In the genomic region with DNA sequence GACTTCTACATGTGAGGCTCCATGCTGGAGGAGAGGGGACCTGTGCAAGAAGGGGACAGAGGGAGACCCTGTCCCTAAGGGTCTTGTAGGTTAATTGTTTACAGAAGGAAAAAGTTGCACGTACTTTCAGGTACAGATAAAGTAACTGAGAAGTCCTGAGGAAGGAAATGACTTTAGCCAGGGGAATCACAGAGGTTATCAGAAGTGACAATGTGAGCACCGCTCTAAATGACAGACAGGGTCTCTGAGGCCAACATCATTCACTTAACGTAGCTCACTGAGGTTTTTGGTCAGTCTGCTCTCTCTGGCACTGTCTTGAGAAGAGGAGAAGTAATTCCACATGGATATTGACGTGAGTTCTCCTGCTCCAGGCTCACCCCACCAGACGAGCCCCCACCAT, we compare ENCODE assay signal across 29 cellular contexts.
"Had no signal": no experiment of that assay in that cellular context is flagged by ENCODE, and none has a peak within 500 bp of the region (broad histone marks: within the 10 kb centered on the region; RNA-seq: fewer than 3 reads in every experiment).

No MANE protein-coding gene starts in this region.

- H3K27ac Mint-ChIP-seq: natural killer cell; nephron; progenitor cell of endocrine pancreas; stimulated activated effector memory CD8-positive, alpha-beta T cell treated with anti-CD3 and anti-CD28 coated beads, Interleukin-12 subunit alpha, Interleukin-12 subunit beta, amount 100 ng/mL, for 72 hours; stimulated activated naive CD8-positive, alpha-beta T cell treated with anti-CD3 and anti-CD28 coated beads, Interleukin-15, amount 100 ng/mL, for 72 hours had no signal

- H3K36me3 ChIP-seq: ovary had no signal

- H3K9me3 ChIP-seq: ovary, psoas muscle, right lobe of liver, sigmoid colon, suprapubic skin, testis, tibial artery, transverse colon, upper lobe of left lung, vagina had no signal

- DNase-seq: naive thymus-derived CD4-positive, alpha-beta T cell; natural killer cell; occipital lobe; ovary; posterior cingulate gyrus; psoas muscle; right cardiac atrium; right lobe of liver; sigmoid colon; small intestine; stimulated activated CD4-positive, alpha-beta T cell treated with anti-CD3 and anti-CD28 coated beads, Interleukin-15, amount 100 ng/mL, for 24 hours; stimulated activated CD4-positive, alpha-beta T cell treated with anti-CD3 and anti-CD28 coated beads, Interleukin-2, amount 100 ng/mL, for 24 hours; stimulated activated CD4-positive, alpha-beta T cell treated with anti-CD3 and anti-CD28 coated beads, Interleukin-2, amount 100 ng/mL, for 48 hours; stimulated activated CD4-positive, alpha-beta T cell treated with anti-CD3 and anti-CD28 coated beads, Interleukin-4, amount 100 ng/mL, for 24 hours; stimulated activated naive CD4-positive, alpha-beta T cell; stimulated activated naive CD8-positive, alpha-beta T cell treated with anti-CD3 and anti-CD28 coated beads, Interleukin-15, amount 100 ng/mL, for 72 hours; stimulated activated naive CD8-positive, alpha-beta T cell treated with anti-CD3 and anti-CD28 coated beads, Interleukin-15, Interleukin-2, amounts not matched to agents 100 U/mL and 50 U/mL, for 24 hours; substantia nigra; testis; tibial artery; transverse colon; upper lobe of left lung had no signal

- H3K4me3 ChIP-seq: ovary, psoas muscle, right lobe of liver, sigmoid colon, suprapubic skin, testis, tibial artery, transverse colon, upper lobe of left lung, vagina had no signal

- H3K4me3 Mint-ChIP-seq: naive thymus-derived CD4-positive, alpha-beta T cell; natural killer cell; nephron; neural crest cell; stimulated activated effector memory CD8-positive, alpha-beta T cell treated with anti-CD3 and anti-CD28 coated beads, Interleukin-12 subunit alpha, Interleukin-12 subunit beta, amount 100 ng/mL, for 72 hours; stimulated activated naive CD8-positive, alpha-beta T cell treated with anti-CD3 and anti-CD28 coated beads, Interleukin-15, amount 100 ng/mL, for 72 hours had no signal

- H3K4me1 ChIP-seq: parathyroid adenoma, right lobe of liver, testis, transverse colon, upper lobe of left lung, vagina had no signal

- H3K27me3 Mint-ChIP-seq: naive thymus-derived CD4-positive, alpha-beta T cell; progenitor cell of endocrine pancreas; stimulated activated naive CD8-positive, alpha-beta T cell treated with anti-CD3 and anti-CD28 coated beads, Interleukin-15, amount 100 ng/mL, for 72 hours had no signal

- H3K9me3 Mint-ChIP-seq: naive thymus-derived CD4-positive, alpha-beta T cell; natural killer cell; nephron; neural crest cell; stimulated activated effector memory CD8-positive, alpha-beta T cell treated with anti-CD3 and anti-CD28 coated beads, Interleukin-12 subunit alpha, Interleukin-12 subunit beta, amount 100 ng/mL, for 72 hours; stimulated activated naive CD8-positive, alpha-beta T cell treated with anti-CD3 and anti-CD28 coated beads, Interleukin-15, amount 100 ng/mL, for 72 hours had no signal

- H3K9ac ChIP-seq: parathyroid adenoma had no signal

- ATAC-seq: naive thymus-derived CD4-positive, alpha-beta T cell; natural killer cell; right cardiac atrium; right lobe of liver; stimulated activated effector memory CD8-positive, alpha-beta T cell treated with anti-CD3 and anti-CD28 coated beads, Interleukin-12 subunit alpha, Interleukin-12 subunit beta, amount 100 ng/mL, for 72 hours; stimulated activated naive CD8-positive, alpha-beta T cell treated with anti-CD3 and anti-CD28 coated beads, Interleukin-15, amount 100 ng/mL, for 72 hours; stimulated activated naive CD8-positive, alpha-beta T cell treated with anti-CD3 and anti-CD28 coated beads, Interleukin-15, Interleukin-2, amounts not matched to agents 100 U/mL and 50 U/mL, for 24 hours had no signal

- H3K27ac ChIP-seq: ovary, parathyroid adenoma, psoas muscle, right lobe of liver, sigmoid colon, suprapubic skin, testis, tibial artery, transverse colon, upper lobe of left lung, vagina had no signal

- H3K27me3 ChIP-seq: ovary, right lobe of liver, sigmoid colon, suprapubic skin, testis, tibial artery, transverse colon, upper lobe of left lung, vagina had no signal

- H3K4me1 Mint-ChIP-seq: nephron, neural crest cell had no signal

- H2AFZ ChIP-seq: parathyroid adenoma had no signal
